ENCODE assay signal across 28 cellular contexts in genomic region chr1:43337588-43337987, GRCh38. TPM values are rescaled to one million over a fixed set of nuclear protein-coding genes. Genes with fewer than 3 reads are reported as not detected.
DNase-seq lines count a peak whose midpoint lies in the region; ATAC-seq and TF ChIP-seq lines count a peak whose summit lies in the region.
"Had no signal": no experiment of that assay in that cellular context is flagged by ENCODE, and none has a peak within 500 bp of the region (broad histone marks: within the 10 kb centered on the region; RNA-seq: fewer than 3 reads in every experiment).

TSS of gene MPL (plus strand) at chr1:43337818. CDS start at chr1:43337849, 31 bp downstream.

- H3K27ac ChIP-seq in BLaER1 (no peak within 1 kb of the TSS; the same call in 1 of the 2 replicates), IMR-90 (ENCODE audit: insufficient read depth, low read length) (no peak within 1 kb of the TSS), sigmoid colon (no peak within 1 kb of the TSS)
- H3K27ac ChIP-seq: HL-60 had no signal

- peak within 1 kb of the TSS; percentile 11 for H2AK9ac ChIP-seq in IMR-90 (replicated peaks; ENCODE audit: low read depth, low read length, poor library complexity)

- H3K36me3 Mint-ChIP-seq in glutamatergic neuron (ENCODE audit: unreplicated experiment) = no peaks in the 10 kb centered on the region
- H3K36me3 Mint-ChIP-seq: CD14-positive monocyte had no signal

- no peak within 1 kb of the TSS for H3K18ac ChIP-seq in IMR-90 (ENCODE audit: low read depth, low read length)

- no peaks in the 10 kb centered on the region for H3K79me1 ChIP-seq in IMR-90 (ENCODE audit: low read depth in 1 of 2, low read length in 2 of 2)

- no peak within 1 kb of the TSS for H4K5ac ChIP-seq in IMR-90 (ENCODE audit: low read depth, low read length)

- no peak within 1 kb of the TSS for H4K91ac ChIP-seq in IMR-90 (ENCODE audit: insufficient read depth, low read depth, low read length)

- BruUV-seq in IMR-90 (replicated peaks; lab: Mats Ljungman, UMichigan) = no TSS peak

- WGBS in IMR-90 (ENCODE audit: extremely low coverage in 2 of 2, insufficient read length in 1 of 2), 2 experiments = no CpG with 5 or more reads among the region's 3 CpGs
- WGBS in sigmoid colon, 2 donors = 53 to 84% methylated on average over 3 of the region's 3 CpGs

- dilution Hi-C loops in IMR-90 (cut with HindIII; ENCODE audit: low sequenced_read_pairs, unreplicated experiment) = no loop called here

- ATAC-seq in IMR-90 (ENCODE audit: low read depth) = no peak
- ATAC-seq in GM18867 (IDR thresholded peaks at IDR 0.05; ENCODE audit: unreplicated experiment) = no peak
- ATAC-seq: GM12878, HepG2, Panc1, SK-N-SH treated with all-trans-retinoic acid at 6 μM for 48 hours had no signal

- H3K27me3 ChIP-seq in BLaER1 = no peaks in the 10 kb centered on the region
- H3K27me3 ChIP-seq in IMR-90 (ENCODE audit: control insufficient read depth, insufficient read depth, low read length) = peaks cover 13% of the 10 kb centered on the region
- no peaks in the 10 kb centered on the region for H3K27me3 ChIP-seq in sigmoid colon

- no peaks in the 10 kb centered on the region for H3K9me3 ChIP-seq in BLaER1
- H3K9me3 ChIP-seq in IMR-90 (ENCODE audit: control insufficient read depth, insufficient read depth, low read length) = no peaks in the 10 kb centered on the region
- H3K9me3 ChIP-seq in sigmoid colon = no peaks in the 10 kb centered on the region

- no peak within 1 kb of the TSS for H3K56ac ChIP-seq in IMR-90 (ENCODE audit: extremely low read depth, insufficient read depth, low read length)

- no peak for TF ChIP-seq CTCF in IMR-90 (conservative IDR thresholded peaks at IDR 0.05; ENCODE audit: low read depth, low read length)
- TF ChIP-seq CTCF in glutamatergic neuron (IDR thresholded peaks at IDR 0.05; ENCODE audit: partially characterized antibody, unreplicated experiment) = no peak
- no peak for TF ChIP-seq CTCF in sigmoid colon (IDR thresholded peaks at IDR 0.05)

- no peak within 1 kb of the TSS for H2BK120ac ChIP-seq in IMR-90 (ENCODE audit: low read depth, low read length)

- peak within 1 kb of the TSS; percentile 17; the same call in 1 of the 2 replicates for H3K4me2 ChIP-seq in BLaER1
- H3K4me2 ChIP-seq in IMR-90 (ENCODE audit: low read depth, low read length) = no peak within 1 kb of the TSS

- no peak within 1 kb of the TSS for H2AK5ac ChIP-seq in IMR-90 (ENCODE audit: low read depth, low read length)

- DNase-seq in IMR-90 (no peak), glutamatergic neuron (no peak), sigmoid colon (peak; percentile 48), CD1c-positive myeloid dendritic cell (ENCODE audit: extremely low spot score) (no peak), DMS53 treated with DMSO at 0.1 percent for 48 hours (lab: John Stamatoyannopoulos, UW; ENCODE audit: unreplicated experiment) (no peak)
- DNase-seq: AML-193, COR-L47, DMS79 treated with DMSO at 0.1 percent for 48 hours, GOT3, HCEC 1CT, KBM-7, NCI-H1092 treated with DMSO at 0.1 percent for 48 hours, NCI-H146, NCI-H2029, NCI-H345, NCI-H524, NCI-H82, SIG-M5 had no signal

- H3K4me1 ChIP-seq in BLaER1 (peaks cover 14% of the 10 kb centered on the region), IMR-90 (ENCODE audit: control insufficient read depth, insufficient read depth, low read length) (no peaks in the 10 kb centered on the region), sigmoid colon (no peaks in the 10 kb centered on the region)

- in situ Hi-C loops in IMR-90 (cut with MboI; ENCODE audit: low sequenced_read_pairs) = no loop called here

- no peak within 1 kb of the TSS for H2BK15ac ChIP-seq in IMR-90 (ENCODE audit: low read depth, low read length)

- no peaks in the 10 kb centered on the region for H3K4me1 Mint-ChIP-seq in glutamatergic neuron (ENCODE audit: low read depth, unreplicated experiment)

- no peaks in the 10 kb centered on the region for H3K36me3 ChIP-seq in BLaER1
- H3K36me3 ChIP-seq in IMR-90 (ENCODE audit: control insufficient read depth, insufficient read depth, low read length) = no peaks in the 10 kb centered on the region
- H3K36me3 ChIP-seq in sigmoid colon = no peaks in the 10 kb centered on the region

- H2AFZ ChIP-seq in IMR-90 (replicated peaks; ENCODE audit: low read length, poor library complexity) = peak within 1 kb of the TSS; percentile 37

- POLR2A ChIA-PET in IMR-90 (lab: Charles Lee; ENCODE audit: unreplicated experiment) = no interaction called here

- intact Hi-C loops in IMR-90 (cut with micrococcal nuclease) (no loop called here), sigmoid colon (cut with DNase I) (no loop called here)

- no peak within 1 kb of the TSS for H3K23ac ChIP-seq in IMR-90 (ENCODE audit: low read depth, low read length)

- TF ChIP-seq EP300 in sigmoid colon (IDR thresholded peaks at IDR 0.05) = no peak

- peaks cover 2% of the 10 kb centered on the region for H3K9me3 Mint-ChIP-seq in glutamatergic neuron (ENCODE audit: unreplicated experiment)

- no peak for TF ChIP-seq POLR2A in IMR-90 (IDR thresholded peaks at IDR 0.05; ENCODE audit: low read depth, low read length)
- TF ChIP-seq POLR2A in sigmoid colon (IDR thresholded peaks at IDR 0.05) = no peak

- H3K4me3 Mint-ChIP-seq in glutamatergic neuron (ENCODE audit: unreplicated experiment) = no peak within 1 kb of the TSS
- H3K4me3 Mint-ChIP-seq: CD14-positive monocyte had no signal

- no peak within 1 kb of the TSS for H3K9ac ChIP-seq in BLaER1
- H3K9ac ChIP-seq in IMR-90 (ENCODE audit: low read depth, low read length) = no peak within 1 kb of the TSS

- no peak for TF ChIP-seq RAD21 in IMR-90 (IDR thresholded peaks at IDR 0.05; ENCODE audit: low read length)

- H2BK5ac ChIP-seq in IMR-90 (ENCODE audit: low read depth, low read length, poor library complexity, severe bottlenecking) = no peak within 1 kb of the TSS

- H3K4me3 ChIP-seq in BLaER1 (no peak within 1 kb of the TSS), IMR-90 (ENCODE audit: insufficient read depth, low read depth, low read length) (no peak within 1 kb of the TSS), sigmoid colon (no peak within 1 kb of the TSS)
- H3K4me3 ChIP-seq: GM12878 had no signal

- H3K4ac ChIP-seq in IMR-90 (ENCODE audit: low read depth, low read length) = no peak within 1 kb of the TSS

- H2BK20ac ChIP-seq in IMR-90 (ENCODE audit: low read depth, low read length) = no peak within 1 kb of the TSS

- H4K8ac ChIP-seq in IMR-90 (ENCODE audit: low read depth in 2 of 2, low read length in 2 of 2) = no peak within 1 kb of the TSS

- H3K9me1 ChIP-seq in IMR-90 (ENCODE audit: insufficient read depth, low read length) = no peaks in the 10 kb centered on the region

- CTCF ChIA-PET in IMR-90 (lab: Yijun Ruan, JAX) = no interaction called here

- H3K27ac Mint-ChIP-seq in glutamatergic neuron (ENCODE audit: unreplicated experiment) = peak within 1 kb of the TSS; percentile 7
- H3K27ac Mint-ChIP-seq: CD14-positive monocyte had no signal

- H4K20me1 ChIP-seq in BLaER1 = no peaks in the 10 kb centered on the region
- H4K20me1 ChIP-seq in IMR-90 (ENCODE audit: insufficient read depth, low read length) = no peaks in the 10 kb centered on the region

- H3K27me3 Mint-ChIP-seq in glutamatergic neuron (ENCODE audit: unreplicated experiment) = peaks cover 2% of the 10 kb centered on the region

- H3K14ac ChIP-seq in IMR-90 (replicated peaks; ENCODE audit: low read depth, low read length) = no peak within 1 kb of the TSS

TF ChIP-seq in IMR-90, 13 proteins besides CTCF, POLR2A, EP300 and RAD21:
- TF ChIP-seq RFX5 (IDR thresholded peaks at IDR 0.05; ENCODE audit: low read depth, low read length) (no peak), USF2 (IDR thresholded peaks at IDR 0.05; ENCODE audit: low read depth, low read length) (no peak), FOS (IDR thresholded peaks at IDR 0.05; ENCODE audit: low read depth, low read length) (no peak), NFE2L2 (IDR thresholded peaks at IDR 0.05; ENCODE audit: low read depth, low read length) (no peak), SMC3 (IDR thresholded peaks at IDR 0.05; ENCODE audit: low read depth, low read length) (no peak), MAZ (IDR thresholded peaks at IDR 0.05; ENCODE audit: borderline replicate concordance, low read depth, low read length) (no peak), RCOR1 (IDR thresholded peaks at IDR 0.05; ENCODE audit: insufficient replicate concordance, low read length) (no peak), CHD1 (IDR thresholded peaks at IDR 0.05; ENCODE audit: low read depth, low read length) (no peak)

RNA-seq across cellular contexts. Expression of gene MPL, which starts in this region (rescaled TPM):
- total RNA-seq in IMR-90 (2012; rRNA removed) (not detected in 2 replicates), glutamatergic neuron (ENCODE audit: unreplicated experiment) (not detected), sigmoid colon (not detected)
- polyA plus RNA-seq in IMR-90 (2012; rRNA removed) (0.12 TPM in 1 of 2 replicates, not detected in the other), sigmoid colon (not detected)
- 0.02 TPM in 1 of 2 replicates, not detected in the other for polyA plus RNA-seq in IMR-90 (2012; cell fraction: cytosol; rRNA removed)
- polyA plus RNA-seq in IMR-90 (2012; cell fraction: nucleus; rRNA removed; ENCODE audit: low replicate concordance) = not detected in 2 replicates
- total RNA-seq: A172, GM12878, HepG2 had no signal
- polyA plus RNA-seq: AG04450, CD14-positive monocyte, GM12878, HepG2 had no signal

Comparison
In these comparisons a context has a peak if more than half of its experiments do, and no peak if none do; other contexts are left out.
1. Peak in DNase-seq in sigmoid colon; RNA of the gene not detected or under 1 TPM.